8 cellular contexts compared by ENCODE assay signal in the genomic region with DNA sequence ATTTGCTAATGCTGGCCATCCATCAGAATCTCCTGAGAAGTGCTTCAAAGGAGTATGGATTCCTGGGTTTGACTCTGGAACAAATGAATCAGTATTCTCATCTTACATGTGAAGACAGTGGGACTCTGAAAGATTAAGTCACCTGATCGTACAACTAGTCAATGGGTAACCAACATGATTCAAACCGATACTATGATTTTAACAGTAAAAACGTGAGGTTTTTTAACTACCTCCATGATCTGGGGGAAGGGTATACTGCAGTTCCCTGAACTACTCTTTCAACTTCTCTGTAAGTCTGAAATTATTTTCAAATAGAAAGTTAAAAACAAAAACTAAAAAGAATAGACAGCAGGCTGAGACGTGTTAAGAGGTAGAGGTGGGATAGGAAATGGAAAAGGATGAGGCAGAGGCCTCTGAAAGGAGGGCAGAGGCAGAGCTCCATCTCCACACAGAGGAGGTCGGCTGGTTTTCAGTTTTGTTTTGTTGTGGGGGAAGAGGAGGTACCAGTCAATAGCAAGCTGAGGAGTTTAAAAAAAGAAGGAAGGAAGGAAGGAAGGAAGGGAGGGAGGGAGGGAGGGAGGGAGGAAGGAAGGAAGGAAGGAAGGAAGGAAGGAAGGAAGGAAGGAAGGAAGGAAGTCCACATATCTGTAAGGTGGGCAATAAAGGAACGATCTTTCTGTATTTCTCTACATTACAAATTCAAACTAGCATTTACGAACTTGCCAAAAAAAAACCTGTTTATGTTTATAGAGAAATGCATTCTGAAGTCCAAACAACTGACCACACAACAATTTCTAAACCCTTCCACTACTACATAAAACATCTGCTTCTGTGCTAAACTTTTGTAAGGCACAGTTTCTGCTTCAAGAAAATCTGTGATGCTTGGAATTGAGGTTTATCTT.
DNase-seq lines count a peak whose midpoint lies in the region; ATAC-seq and TF ChIP-seq lines count a peak whose summit lies in the region.

No MANE protein-coding gene starts in this region.

- DNase-seq in T-cell (peak in 2 of 34 experiments; percentile 4 to 5), nephron progenitor cell (no peak), activated gamma-delta T cell treated with Interleukin-2 at 50 U/mL for 16 hours (no peak), amniotic stem cell (lab: John Stamatoyannopoulos, UW) (no peak), sigmoid colon (no peak), cerebellum (ENCODE audit: low spot score) (no peak)

- H3K4me3 Mint-ChIP-seq in T-cell (peak overlapping the region; percentile 49 to 60 (median 52)), nephron progenitor cell (no peak overlapping the region)

- ATAC-seq in GM18505 (IDR thresholded peaks at IDR 0.05; ENCODE audit: unreplicated experiment) = peak; percentile 81
- peak; percentile 94 for ATAC-seq in GM21786 (IDR thresholded peaks at IDR 0.05; ENCODE audit: unreplicated experiment)
- peak; percentile 41 to 75 (median 64) for ATAC-seq in T-cell (replicated peaks in 1 of 4)

- H3K36me3 Mint-ChIP-seq in T-cell = peaks cover 3% of the 10 kb centered on the region
- H3K36me3 Mint-ChIP-seq in nephron progenitor cell (ENCODE audit: low read depth) = peaks cover 27% of the 10 kb centered on the region

- no peak for TF ChIP-seq EP300 in sigmoid colon (IDR thresholded peaks at IDR 0.05)

- POLR2A ChIA-PET in T-cell (lab: Charles Lee) = interaction anchor here in 1 of 2 donors (0.8 kb wide), 1 partner anchor 213 kb away, joined by 9 read pairs; no protein-coding TSS in a partner anchor

- no peaks in the 10 kb centered on the region for H3K9me3 ChIP-seq in sigmoid colon

- H3K36me3 ChIP-seq in sigmoid colon = no peaks in the 10 kb centered on the region

- no peaks in the 10 kb centered on the region for H3K27me3 Mint-ChIP-seq in T-cell
- no peaks in the 10 kb centered on the region for H3K27me3 Mint-ChIP-seq in nephron progenitor cell (ENCODE audit: low read depth, poor library complexity)

- 48 to 68% methylated on average over 7 of the region's 7 CpGs for WGBS in sigmoid colon, 2 donors

- H3K4me1 Mint-ChIP-seq in T-cell = peaks cover 33 to 40% (median 37%) of the 10 kb centered on the region in 3 donors
- H3K4me1 Mint-ChIP-seq in nephron progenitor cell = peaks cover 38% of the 10 kb centered on the region

- TF ChIP-seq POLR2A in GM18505 (IDR thresholded peaks at IDR 0.05; ENCODE audit: borderline replicate concordance, extremely low read depth, insufficient read depth, insufficient read length) (no peak), sigmoid colon (IDR thresholded peaks at IDR 0.05) (no peak)

- no peaks in the 10 kb centered on the region for H3K27me3 ChIP-seq in sigmoid colon

- no peak overlapping the region for H3K4me3 ChIP-seq in sigmoid colon

- H3K9me3 Mint-ChIP-seq in T-cell (no peaks in the 10 kb centered on the region), nephron progenitor cell (peaks cover 5% of the 10 kb centered on the region)

- CTCF ChIA-PET in T-cell (lab: Charles Lee) = no interaction called here

- H3K4me1 ChIP-seq in sigmoid colon = peaks cover 0 to 12% (median 7%) of the 10 kb centered on the region in 4 donors

- H3K27ac Mint-ChIP-seq in T-cell (peak overlapping the region; percentile 85 to 89), nephron progenitor cell (peak overlapping the region; percentile 81)

- H3K27ac ChIP-seq in sigmoid colon = no peak overlapping the region

- TF ChIP-seq CTCF in nephron progenitor cell (IDR thresholded peaks at IDR 0.05) = no peak
- no peak for TF ChIP-seq CTCF in sigmoid colon (IDR thresholded peaks at IDR 0.05)

- intact Hi-C loops in sigmoid colon (cut with DNase I) = no loop called here
